8 cellular contexts compared by ENCODE assay signal in genomic region chr22:39501644-39502108, GRCh38. TPM values are rescaled to one million over a fixed set of nuclear protein-coding genes. Genes with fewer than 3 reads are reported as not detected.
DNase-seq lines count a peak whose midpoint lies in the region; ATAC-seq, FAIRE-seq and TF ChIP-seq lines count a peak whose summit lies in the region.

No MANE protein-coding gene starts in this region.

- H3K36me3 Mint-ChIP-seq in astrocyte (ENCODE audit: low read depth, unreplicated experiment) (peaks cover 15% of the 10 kb centered on the region), memory B cell (peaks cover 19% of the 10 kb centered on the region)

- no peak for ATAC-seq in left ventricle myocardium superior
- ATAC-seq in memory B cell (ENCODE audit: low read depth), result peak; percentile 17
- no peak for ATAC-seq in HG03457 (IDR thresholded peaks at IDR 0.05; ENCODE audit: unreplicated experiment)

- H3K4me1 Mint-ChIP-seq in astrocyte (ENCODE audit: low read depth, unreplicated experiment) (peaks cover 5% of the 10 kb centered on the region), memory B cell (peaks cover 23% of the 10 kb centered on the region)

- no peaks in the 10 kb centered on the region for H3K9me3 Mint-ChIP-seq in astrocyte (ENCODE audit: unreplicated experiment)
- H3K9me3 Mint-ChIP-seq in memory B cell, result no peaks in the 10 kb centered on the region

- H3K4me1 ChIP-seq in left ventricle myocardium inferior (peaks cover 97% of the 10 kb centered on the region), astrocyte (ENCODE audit: insufficient read depth, low read length) (peaks cover 21% of the 10 kb centered on the region), urinary bladder (ENCODE audit: insufficient read depth) (peaks cover 4% of the 10 kb centered on the region)

- peaks cover 42% of the 10 kb centered on the region for H3K79me2 ChIP-seq in astrocyte (ENCODE audit: insufficient read depth, low read length)

- peak overlapping the region; percentile 90 for H2AFZ ChIP-seq in astrocyte (ENCODE audit: low read depth, low read length)

- H3K27me3 ChIP-seq in left ventricle myocardium inferior (ENCODE audit: low read depth), result no peaks in the 10 kb centered on the region
- H3K27me3 ChIP-seq in astrocyte (ENCODE audit: insufficient read depth, low read length), result no peaks in the 10 kb centered on the region

- peak overlapping the region; percentile 98 for H3K4me3 Mint-ChIP-seq in astrocyte (ENCODE audit: unreplicated experiment)
- peak overlapping the region; percentile 92 for H3K4me3 Mint-ChIP-seq in memory B cell

- DNase-seq in left ventricle myocardium inferior, result no peak
- no peak for DNase-seq in left ventricle myocardium superior
- no peak for DNase-seq in astrocyte (ENCODE audit: low read depth)
- DNase-seq in memory B cell (ENCODE audit: low spot score in 2 of 2), result no peak
- DNase-seq in NCI-H2029 treated with DMSO at 0.1 percent for 48 hours (lab: John Stamatoyannopoulos, UW), result no peak
- no peak for DNase-seq in lower leg skin (ENCODE audit: low spot score in 2 of 2)

- H3K4me2 ChIP-seq in astrocyte (ENCODE audit: low read length), result peak overlapping the region; percentile 93

- FAIRE-seq in astrocyte (lab: Jason Lieb, UNC), result no peak

- H3K27ac Mint-ChIP-seq in astrocyte (ENCODE audit: unreplicated experiment) (peak overlapping the region; percentile 56), memory B cell (peak overlapping the region; percentile 86)

- H3K36me3 ChIP-seq in left ventricle myocardium inferior, result peaks cover 26% of the 10 kb centered on the region
- H3K36me3 ChIP-seq in astrocyte (ENCODE audit: insufficient read depth, low read length), result peaks cover 17% of the 10 kb centered on the region
- no peaks in the 10 kb centered on the region for H3K36me3 ChIP-seq in urinary bladder (ENCODE audit: insufficient read depth)

- intact Hi-C loops in left ventricle myocardium inferior (cut with micrococcal nuclease) (no loop called here), left ventricle myocardium superior (cut with micrococcal nuclease) (no loop called here), lower leg skin (cut with DNase I; ENCODE audit: low total_unique reads) (no loop called here)

- H3K4me3 ChIP-seq in left ventricle myocardium inferior (peak overlapping the region; percentile 97), astrocyte (ENCODE audit: insufficient read depth, low read depth, low read length) (peak overlapping the region; percentile 88), urinary bladder (ENCODE audit: low read depth, low read length) (peak overlapping the region; percentile 17), lower leg skin (ENCODE audit: low read depth, poor library complexity, severe bottlenecking) (no peak overlapping the region)

- H3K27me3 Mint-ChIP-seq in astrocyte (ENCODE audit: low read depth, unreplicated experiment), result peaks cover 3% of the 10 kb centered on the region
- no peaks in the 10 kb centered on the region for H3K27me3 Mint-ChIP-seq in memory B cell

- H3K9me3 ChIP-seq in left ventricle myocardium inferior (replicated peaks), result no peaks in the 10 kb centered on the region
- H3K9me3 ChIP-seq in astrocyte (ENCODE audit: insufficient read depth, low read depth, low read length), result no peaks in the 10 kb centered on the region

- TF ChIP-seq CTCF in left ventricle myocardium inferior (IDR thresholded peaks at IDR 0.05; ENCODE audit: borderline replicate concordance) (no peak), astrocyte (IDR thresholded peaks at IDR 0.05; ENCODE audit: insufficient read depth, low read depth, low read length) (no peak), lower leg skin (IDR thresholded peaks at IDR 0.05) (no peak)

- peak overlapping the region; percentile 83 for H3K9ac ChIP-seq in astrocyte (ENCODE audit: low read length)

- 21% methylated on average over 13 of the region's 13 CpGs for WGBS in urinary bladder
- 27 to 38% methylated on average over 8 to 13 of the region's 13 CpGs for WGBS in lower leg skin, 2 donors

- peaks cover 24% of the 10 kb centered on the region for H4K20me1 ChIP-seq in astrocyte (ENCODE audit: insufficient read depth, low read length)

- TF ChIP-seq POLR2A in lower leg skin (IDR thresholded peaks at IDR 0.05), result no peak

- H3K27ac ChIP-seq in left ventricle myocardium inferior (replicated peaks) (peak overlapping the region; percentile 94), astrocyte (ENCODE audit: low read depth, low read length) (no peak overlapping the region), urinary bladder (ENCODE audit: low read depth) (peak overlapping the region; percentile 84)

RNA-seq across cellular contexts. Expression of gene MIEF1, which starts 0.4 kb away (rescaled TPM):
- total RNA-seq in left ventricle myocardium inferior (15.5 TPM), left ventricle myocardium superior (16.1 TPM), astrocyte (34.2 and 35.6 TPM in 2 replicates), urinary bladder (12.2 TPM), lower leg skin (10 to 100 TPM; 12.8 to 27.1 (median 20.2) TPM)
- 18.4 TPM for polyA plus RNA-seq in urinary bladder

RNA-seq across cellular contexts. Expression of gene ATF4, which starts 18.7 kb away (rescaled TPM):
- total RNA-seq in left ventricle myocardium inferior, result 193 TPM
- total RNA-seq in left ventricle myocardium superior, result 214 TPM
- 502 and 508 TPM in 2 replicates for total RNA-seq in astrocyte
- total RNA-seq in urinary bladder, result 154 TPM
- 633 TPM for polyA plus RNA-seq in urinary bladder
- total RNA-seq in lower leg skin, result 100 to 1,000 TPM; 214 to 336 (median 309) TPM

RNA-seq across cellular contexts. Expression of gene RPS19BP1, which starts 30.9 kb away (rescaled TPM):
- total RNA-seq in left ventricle myocardium inferior, result 59.3 TPM
- 58.1 TPM for total RNA-seq in left ventricle myocardium superior
- total RNA-seq in astrocyte, result 45.5 and 58.7 TPM in 2 replicates
- 20.0 TPM for total RNA-seq in urinary bladder
- 147 TPM for polyA plus RNA-seq in urinary bladder
- total RNA-seq in lower leg skin, result 100 to 1,000 TPM in 3 of 4 donors, 10 to 100 TPM in 1; 93.4 to 157 (median 121) TPM

RNA-seq across cellular contexts. Expression of gene MGAT3, which starts 44.9 kb away (rescaled TPM):
- total RNA-seq in left ventricle myocardium inferior (3.2 TPM), left ventricle myocardium superior (6.3 TPM), astrocyte (7.9 and 9.7 TPM in 2 replicates), urinary bladder (4.2 TPM), lower leg skin (1 to 10 TPM; 1.2 to 5.5 (median 3.2) TPM)
- 4.8 TPM for polyA plus RNA-seq in urinary bladder
